Comparison of ENCODE assay signal across 15 cellular contexts in genomic region chr2:109200616-109201464, GRCh38.
"Had no signal": no experiment of that assay in that cellular context is flagged by ENCODE, and none has a peak within 500 bp of the region (broad histone marks: within the 10 kb centered on the region; RNA-seq: fewer than 3 reads in every experiment).

No MANE protein-coding gene starts in this region.

- DNase-seq: activated B cell treated with CpG ODN at 0.5 μM for 24 hours; activated CD4-positive, alpha-beta T cell treated with anti-CD3 and anti-CD28 coated beads, Interleukin-2, amount 10 ng/mL, durations not matched to agents 7 days and 5 days; activated naive CD4-positive, alpha-beta T cell; activated naive CD8-positive, alpha-beta T cell treated with anti-CD3 and anti-CD28 coated beads, Interleukin-2, amount 10 ng/mL, durations not matched to agents 7 days and 5 days; activated T-cell treated with anti-CD3 and anti-CD28 coated beads for 4 hours; nephron progenitor cell; stimulated activated CD4-positive, alpha-beta T cell treated with anti-CD3 and anti-CD28 coated beads, Interleukin-2, amount 100 ng/mL, for 48 hours; stimulated activated naive B cell treated with anti-CD40 and anti-IgM and Interleukin-4, amounts not matched to agents 10 μg/mL and 1 μg/mL and 100 μg/mL, for 72 hours; substantia nigra had no signal

- H3K27ac Mint-ChIP-seq: activated B cell treated with CpG ODN at 0.5 μM for 24 hours; activated CD4-positive, alpha-beta T cell treated with anti-CD3 and anti-CD28 coated beads, Interleukin-2, amount 10 ng/mL, durations not matched to agents 7 days and 5 days; activated naive CD8-positive, alpha-beta T cell treated with anti-CD3 and anti-CD28 coated beads, Interleukin-2, amount 10 ng/mL, durations not matched to agents 7 days and 5 days; mesothelial cell of epicardium; T-helper 2 cell treated with Interferon-gamma antibody and Interleukin-4, amounts not matched to agents 5 μg/mL and 100 μg/mL, for 36 hours had no signal

- H3K27me3 Mint-ChIP-seq: activated B cell treated with CpG ODN at 0.5 μM for 24 hours; stimulated activated naive B cell treated with anti-CD40 and anti-IgM and Interleukin-4, amounts not matched to agents 10 μg/mL and 1 μg/mL and 100 μg/mL, for 72 hours had no signal

- H3K4me3 Mint-ChIP-seq: activated B cell treated with CpG ODN at 0.5 μM for 24 hours; activated CD4-positive, alpha-beta T cell treated with anti-CD3 and anti-CD28 coated beads, Interleukin-2, amount 10 ng/mL, durations not matched to agents 7 days and 5 days; activated naive CD8-positive, alpha-beta T cell treated with anti-CD3 and anti-CD28 coated beads, Interleukin-2, amount 10 ng/mL, durations not matched to agents 7 days and 5 days; mesothelial cell of epicardium; nephron progenitor cell; stimulated activated naive B cell treated with anti-CD40 and anti-IgM and Interleukin-4, amounts not matched to agents 10 μg/mL and 1 μg/mL and 100 μg/mL, for 72 hours; T-helper 2 cell treated with Interferon-gamma antibody and Interleukin-4, amounts not matched to agents 5 μg/mL and 100 μg/mL, for 36 hours had no signal

- H3K4me3 ChIP-seq: breast epithelium, hepatocyte, upper lobe of left lung had no signal

- H3K9me3 Mint-ChIP-seq: activated B cell treated with CpG ODN at 0.5 μM for 24 hours; activated CD4-positive, alpha-beta T cell treated with anti-CD3 and anti-CD28 coated beads, Interleukin-2, amount 10 ng/mL, durations not matched to agents 7 days and 5 days; activated naive CD8-positive, alpha-beta T cell treated with anti-CD3 and anti-CD28 coated beads, Interleukin-2, amount 10 ng/mL, durations not matched to agents 7 days and 5 days; mesothelial cell of epicardium; nephron progenitor cell; stimulated activated naive B cell treated with anti-CD40 and anti-IgM and Interleukin-4, amounts not matched to agents 10 μg/mL and 1 μg/mL and 100 μg/mL, for 72 hours; T-helper 2 cell treated with Interferon-gamma antibody and Interleukin-4, amounts not matched to agents 5 μg/mL and 100 μg/mL, for 36 hours had no signal

- H3K9me3 ChIP-seq: breast epithelium, upper lobe of left lung had no signal

- H3K36me3 ChIP-seq: breast epithelium, upper lobe of left lung had no signal

- H3K27me3 ChIP-seq: breast epithelium, hepatocyte, upper lobe of left lung had no signal

- ATAC-seq: stimulated activated naive B cell treated with anti-CD40 and anti-IgM and Interleukin-4, amounts not matched to agents 10 μg/mL and 1 μg/mL and 100 μg/mL, for 72 hours had no signal

- H3K4me1 Mint-ChIP-seq: activated B cell treated with CpG ODN at 0.5 μM for 24 hours; activated CD4-positive, alpha-beta T cell treated with anti-CD3 and anti-CD28 coated beads, Interleukin-2, amount 10 ng/mL, durations not matched to agents 7 days and 5 days; activated naive CD8-positive, alpha-beta T cell treated with anti-CD3 and anti-CD28 coated beads, Interleukin-2, amount 10 ng/mL, durations not matched to agents 7 days and 5 days had no signal

- H3K27ac ChIP-seq: breast epithelium, epithelial cell of prostate, hepatocyte, upper lobe of left lung had no signal
